1 cellular context compared by ENCODE assay signal in the genomic region with DNA sequence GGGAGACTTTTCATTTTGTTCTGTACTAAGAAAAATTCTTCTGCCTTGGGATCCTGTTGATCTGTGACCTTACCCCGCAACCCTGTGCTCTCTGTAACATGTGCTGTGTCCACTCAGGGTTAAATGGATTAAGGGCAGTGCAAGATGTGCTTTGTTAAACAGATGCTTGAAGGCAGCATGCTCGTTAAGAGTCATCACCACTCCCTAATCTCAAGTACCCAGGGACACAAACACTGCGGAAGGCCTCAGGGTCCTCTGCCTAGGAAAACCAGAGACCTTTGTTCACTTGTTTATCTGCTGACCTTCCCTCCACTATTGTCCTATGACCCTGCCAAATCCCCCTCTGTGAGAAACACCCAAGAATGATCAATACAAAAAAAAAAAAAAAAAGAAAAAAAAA.
TF ChIP-seq lines count a peak whose summit lies in the region.
"Not testable (repeated sequence)": the region's sequence is repeated elsewhere in the genome, so short reads cannot be mapped to it uniquely, and the experiment has no call there.

No MANE protein-coding gene starts in this region.

TF ChIP-seq in HepG2, 621 proteins besides CTCF, POLR2A, EP300 and RAD21:
- not testable (repeated sequence) for TF ChIP-seq SOX6, SOX13 (IDR thresholded peaks at IDR 0.05)
- TF ChIP-seq SOX6 (CRISPR knock-in tag; IDR thresholded peaks at IDR 0.05) (0 out of 2 replicates have a peak, but pooled peaks have one; percentile 18), SOX13 (CRISPR knock-in tag; conservative IDR thresholded peaks at IDR 0.05 in 1 of 2, IDR thresholded peaks at IDR 0.05 in 1 of 2) (0 out of 4 replicates have a peak, but pooled peaks of 1 of the 2 experiments have one; percentile 35), BCL6 (CRISPR knock-in tag; IDR thresholded peaks at IDR 0.05) (peak; percentile 51), ZNF652 (CRISPR knock-in tag; IDR thresholded peaks at IDR 0.05; ENCODE audit: borderline replicate concordance, low read depth) (peak; percentile 56; the same call in 1 of the 2 replicates)
- TF ChIP-seq, protein P1, sequence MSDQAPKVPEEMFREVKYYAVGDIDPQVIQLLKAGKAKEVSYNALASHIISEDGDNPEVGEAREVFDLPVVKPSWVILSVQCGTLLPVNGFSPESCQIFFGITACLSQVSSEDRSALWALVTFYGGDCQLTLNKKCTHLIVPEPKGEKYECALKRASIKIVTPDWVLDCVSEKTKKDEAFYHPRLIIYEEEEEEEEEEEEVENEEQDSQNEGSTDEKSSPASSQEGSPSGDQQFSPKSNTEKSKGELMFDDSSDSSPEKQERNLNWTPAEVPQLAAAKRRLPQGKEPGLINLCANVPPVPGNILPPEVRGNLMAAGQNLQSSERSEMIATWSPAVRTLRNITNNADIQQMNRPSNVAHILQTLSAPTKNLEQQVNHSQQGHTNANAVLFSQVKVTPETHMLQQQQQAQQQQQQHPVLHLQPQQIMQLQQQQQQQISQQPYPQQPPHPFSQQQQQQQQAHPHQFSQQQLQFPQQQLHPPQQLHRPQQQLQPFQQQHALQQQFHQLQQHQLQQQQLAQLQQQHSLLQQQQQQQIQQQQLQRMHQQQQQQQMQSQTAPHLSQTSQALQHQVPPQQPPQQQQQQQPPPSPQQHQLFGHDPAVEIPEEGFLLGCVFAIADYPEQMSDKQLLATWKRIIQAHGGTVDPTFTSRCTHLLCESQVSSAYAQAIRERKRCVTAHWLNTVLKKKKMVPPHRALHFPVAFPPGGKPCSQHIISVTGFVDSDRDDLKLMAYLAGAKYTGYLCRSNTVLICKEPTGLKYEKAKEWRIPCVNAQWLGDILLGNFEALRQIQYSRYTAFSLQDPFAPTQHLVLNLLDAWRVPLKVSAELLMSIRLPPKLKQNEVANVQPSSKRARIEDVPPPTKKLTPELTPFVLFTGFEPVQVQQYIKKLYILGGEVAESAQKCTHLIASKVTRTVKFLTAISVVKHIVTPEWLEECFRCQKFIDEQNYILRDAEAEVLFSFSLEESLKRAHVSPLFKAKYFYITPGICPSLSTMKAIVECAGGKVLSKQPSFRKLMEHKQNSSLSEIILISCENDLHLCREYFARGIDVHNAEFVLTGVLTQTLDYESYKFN (CRISPR knock-in tag; conservative IDR thresholded peaks at IDR 0.05): 0 out of 2 replicates have a peak, but pooled peaks have one; percentile 31
- TF ChIP-seq, protein P2, sequence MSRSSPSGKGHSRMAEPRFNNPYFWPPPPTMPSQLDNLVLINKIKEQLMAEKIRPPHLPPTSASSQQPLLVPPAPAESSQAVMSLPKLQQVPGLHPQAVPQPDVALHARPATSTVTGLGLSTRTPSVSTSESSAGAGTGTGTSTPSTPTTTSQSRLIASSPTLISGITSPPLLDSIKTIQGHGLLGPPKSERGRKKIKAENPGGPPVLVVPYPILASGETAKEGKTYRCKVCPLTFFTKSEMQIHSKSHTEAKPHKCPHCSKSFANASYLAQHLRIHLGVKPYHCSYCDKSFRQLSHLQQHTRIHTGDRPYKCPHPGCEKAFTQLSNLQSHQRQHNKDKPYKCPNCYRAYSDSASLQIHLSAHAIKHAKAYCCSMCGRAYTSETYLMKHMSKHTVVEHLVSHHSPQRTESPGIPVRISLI (CRISPR knock-in tag; IDR thresholded peaks at IDR 0.05; ENCODE audit: borderline replicate concordance): 0 out of 2 replicates have a peak, but pooled peaks have one; percentile 44
TF ChIP-seq in HepG2: peak in this region for 6; not testable (repeated sequence) for 615.
